In the genomic region with DNA sequence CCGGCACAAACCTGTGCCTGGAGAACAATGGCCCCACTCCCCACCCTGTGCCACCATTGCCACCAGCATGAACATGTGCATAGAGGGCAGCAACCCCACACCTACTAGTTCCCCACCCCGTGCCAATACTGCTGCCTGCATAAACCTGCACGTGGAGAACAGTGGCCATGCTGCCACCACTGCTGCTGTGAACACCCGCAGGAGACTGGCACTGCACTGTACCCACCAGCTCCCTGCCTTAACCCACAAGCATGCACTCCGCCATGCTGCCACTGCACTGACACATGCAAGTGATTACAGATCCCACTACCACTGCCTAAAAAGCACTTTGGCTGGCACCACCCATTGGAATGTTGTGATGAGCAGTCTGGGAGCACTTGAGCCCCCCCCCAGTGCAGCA, we compare ENCODE assay signal across 33 cellular contexts.
"Had no signal": no experiment of that assay in that cellular context is flagged by ENCODE, and none has a peak within 500 bp of the region (broad histone marks: within the 10 kb centered on the region; RNA-seq: fewer than 3 reads in every experiment).

No MANE protein-coding gene starts in this region.

- H3K36me3 Mint-ChIP-seq: activated naive CD4-positive, alpha-beta T cell treated with anti-CD3 and anti-CD28 coated beads, Interleukin-2, amount 50 U/mL, for 24 hours; activated naive CD8-positive, alpha-beta T cell treated with anti-CD3 and anti-CD28 coated beads for 36 hours had no signal

- FAIRE-seq: frontal cortex had no signal

- H3K27me3 ChIP-seq: adrenal gland, body of pancreas, dorsolateral prefrontal cortex had no signal

- H3K4me3 Mint-ChIP-seq: activated B cell treated with CpG ODN at 0.5 μM for 24 hours; activated CD8-positive, alpha-beta T cell treated with anti-CD3 and anti-CD28 coated beads for 36 hours; activated naive CD4-positive, alpha-beta T cell treated with anti-CD3 and anti-CD28 coated beads for 36 hours; activated naive CD4-positive, alpha-beta T cell treated with anti-CD3 and anti-CD28 coated beads, Interleukin-2, amount 50 U/mL, for 24 hours; activated naive CD8-positive, alpha-beta T cell treated with anti-CD3 and anti-CD28 coated beads for 36 hours; activated naive CD8-positive, alpha-beta T cell treated with anti-CD3 and anti-CD28 coated beads, Interleukin-2, amount 50 U/mL, for 24 hours; activated T-cell treated with anti-CD3 and anti-CD28 coated beads, Interleukin-2, amount 50 U/mL, for 4 hours; activated T-helper 17 cell treated with anti-CD3 and anti-CD28 coated beads, Interleukin-2, amount 50 U/mL, for 72 hours; dendritic cell treated with granulocyte-macrophage colony-stimulating factor and Interleukin-4, amounts not matched to agents 40 ng/mL and 50 ng/mL, for 4 days; endodermal cell; T-helper 17 cell; T-helper 2 cell treated with Interferon-gamma antibody and Interleukin-4, amounts not matched to agents 5 μg/mL and 100 μg/mL, for 36 hours had no signal

- ATAC-seq: activated CD4-positive, CD25-positive, alpha-beta regulatory T cell treated with anti-CD3 and anti-CD28 coated beads, Interleukin-2, amount 50 U/mL, for 24 hours; activated CD8-positive, alpha-beta T cell treated with anti-CD3 and anti-CD28 coated beads for 36 hours; activated T-cell treated with anti-CD3 and anti-CD28 coated beads, Interleukin-2, amount 50 U/mL, for 4 hours; activated T-helper 17 cell treated with anti-CD3 and anti-CD28 coated beads, Interleukin-2, amount 50 U/mL, for 72 hours; body of pancreas; esophagus mucosa; T-helper 17 cell had no signal

- H3K4me1 ChIP-seq: adrenal gland, body of pancreas had no signal

- H3K4me3 ChIP-seq: adrenal gland, body of pancreas, coronary artery, dorsolateral prefrontal cortex had no signal

- H3K9me3 Mint-ChIP-seq: activated B cell treated with CpG ODN at 0.5 μM for 24 hours; activated CD8-positive, alpha-beta T cell treated with anti-CD3 and anti-CD28 coated beads for 36 hours; activated naive CD4-positive, alpha-beta T cell treated with anti-CD3 and anti-CD28 coated beads for 36 hours; activated naive CD8-positive, alpha-beta T cell treated with anti-CD3 and anti-CD28 coated beads for 36 hours; activated naive CD8-positive, alpha-beta T cell treated with anti-CD3 and anti-CD28 coated beads, Interleukin-2, amount 50 U/mL, for 24 hours; activated T-cell treated with anti-CD3 and anti-CD28 coated beads, Interleukin-2, amount 50 U/mL, for 4 hours; T-helper 2 cell treated with Interferon-gamma antibody and Interleukin-4, amounts not matched to agents 5 μg/mL and 100 μg/mL, for 36 hours had no signal

- H3K27ac ChIP-seq: adrenal gland, body of pancreas, coronary artery, dorsolateral prefrontal cortex, WERI-Rb-1 had no signal

- H3K4me1 Mint-ChIP-seq: activated B cell treated with CpG ODN at 0.5 μM for 24 hours; activated naive CD4-positive, alpha-beta T cell treated with anti-CD3 and anti-CD28 coated beads, Interleukin-2, amount 50 U/mL, for 24 hours; activated naive CD8-positive, alpha-beta T cell treated with anti-CD3 and anti-CD28 coated beads for 36 hours; activated naive CD8-positive, alpha-beta T cell treated with anti-CD3 and anti-CD28 coated beads, Interleukin-2, amount 50 U/mL, for 24 hours; activated T-helper 17 cell treated with anti-CD3 and anti-CD28 coated beads, Interleukin-2, amount 50 U/mL, for 72 hours; endodermal cell; T-helper 17 cell had no signal

- H3K27ac Mint-ChIP-seq: activated B cell treated with CpG ODN at 0.5 μM for 24 hours; activated CD8-positive, alpha-beta T cell treated with anti-CD3 and anti-CD28 coated beads for 36 hours; activated naive CD4-positive, alpha-beta T cell treated with anti-CD3 and anti-CD28 coated beads for 36 hours; activated naive CD4-positive, alpha-beta T cell treated with anti-CD3 and anti-CD28 coated beads, Interleukin-2, amount 50 U/mL, for 24 hours; activated naive CD8-positive, alpha-beta T cell treated with anti-CD3 and anti-CD28 coated beads for 36 hours; activated naive CD8-positive, alpha-beta T cell treated with anti-CD3 and anti-CD28 coated beads, Interleukin-2, amount 50 U/mL, for 24 hours; activated T-helper 17 cell treated with anti-CD3 and anti-CD28 coated beads, Interleukin-2, amount 50 U/mL, for 72 hours; dendritic cell treated with granulocyte-macrophage colony-stimulating factor and Interleukin-4, amounts not matched to agents 40 ng/mL and 50 ng/mL, for 4 days; endodermal cell; T-helper 17 cell; T-helper 2 cell treated with Interferon-gamma antibody and Interleukin-4, amounts not matched to agents 5 μg/mL and 100 μg/mL, for 36 hours had no signal

- H3K9me3 ChIP-seq: adrenal gland, body of pancreas had no signal

- H3K36me3 ChIP-seq: adrenal gland, WERI-Rb-1 had no signal

- DNase-seq: activated B cell treated with CpG ODN at 0.5 μM for 24 hours; activated CD4-positive, alpha-beta T cell treated with anti-CD3 and anti-CD28 coated beads for 48 hours; activated CD4-positive, alpha-beta T cell treated with anti-CD3 and anti-CD28 coated beads, Interleukin-2, amount 50 U/mL, for 1 hour; activated CD4-positive, alpha-beta T cell treated with anti-CD3 and anti-CD28 coated beads, Interleukin-2, amount 50 U/mL, for 48 hours; activated CD8-positive, alpha-beta memory T cell treated with anti-CD3 and anti-CD28 coated beads for 24 hours; activated CD8-positive, alpha-beta T cell treated with anti-CD3 and anti-CD28 coated beads for 36 hours; activated effector memory CD4-positive, alpha-beta T cell treated with anti-CD3 and anti-CD28 coated beads, Interleukin-2, amount 50 U/mL, for 16 hours; activated naive CD4-positive, alpha-beta T cell treated with anti-CD3 and anti-CD28 coated beads for 36 hours; activated naive CD8-positive, alpha-beta T cell treated with anti-CD3 and anti-CD28 coated beads for 36 hours; activated naive CD8-positive, alpha-beta T cell treated with anti-CD3 and anti-CD28 coated beads, Interleukin-2, amount 50 U/mL, for 24 hours; activated T-cell treated with anti-CD3 and anti-CD28 coated beads, Interleukin-2, amount 50 U/mL, for 4 hours; adrenal gland; amygdala; aorta; body of pancreas; central memory CD4-positive, alpha-beta T cell; cerebellar nuclear complex; dorsolateral prefrontal cortex; effector memory CD4-positive, alpha-beta T cell; endodermal cell; foreskin fibroblast; T-helper 1 cell; T-helper 17 cell; T1000; WERI-Rb-1 had no signal
